Comparison of ENCODE assay signal across 1 cellular context in the genomic region with DNA sequence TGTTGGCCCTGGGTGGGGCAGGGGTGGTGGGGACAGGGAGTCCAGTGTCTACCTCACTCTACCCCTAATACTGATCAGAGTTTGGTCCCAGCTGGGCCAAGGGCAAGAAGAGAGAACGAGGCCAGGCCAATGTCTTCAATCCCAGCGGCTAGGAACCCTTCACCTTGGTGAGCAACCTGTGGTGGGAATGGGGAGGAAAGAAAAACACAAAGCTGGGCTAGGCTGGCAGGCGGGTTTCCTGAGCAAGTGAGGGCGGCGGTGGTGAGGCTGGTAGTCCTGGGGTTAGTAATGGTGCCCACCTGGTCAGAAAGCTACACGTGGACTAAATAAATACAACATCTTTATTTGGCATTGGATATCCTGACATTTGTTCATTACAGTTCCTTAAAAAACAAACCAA.
TF ChIP-seq lines count a peak whose summit lies in the region.

No MANE protein-coding gene starts in this region.

TF ChIP-seq in HepG2, 621 proteins besides CTCF, POLR2A, EP300 and RAD21:
- TF ChIP-seq ZNF484 (CRISPR knock-in tag; IDR thresholded peaks at IDR 0.05; ENCODE audit: borderline replicate concordance, low read depth) (no peak), ZC3H4 (CRISPR knock-in tag; IDR thresholded peaks at IDR 0.05; ENCODE audit: borderline replicate concordance) (no peak), FOSL1 (CRISPR knock-in tag; IDR thresholded peaks at IDR 0.05; ENCODE audit: borderline replicate concordance) (no peak), SMAD3 (CRISPR knock-in tag; IDR thresholded peaks at IDR 0.05) (no peak), XBP1 (CRISPR knock-in tag; IDR thresholded peaks at IDR 0.05) (no peak), SRSF4 (IDR thresholded peaks at IDR 0.05; ENCODE audit: low read depth, low read length, poor library complexity, severe bottlenecking) (no peak), ZNF549 (CRISPR knock-in tag; IDR thresholded peaks at IDR 0.05) (no peak), ZFP36 (IDR thresholded peaks at IDR 0.05; ENCODE audit: borderline replicate concordance, low read depth, low read length, partially characterized antibody) (no peak), POGZ (CRISPR knock-in tag; IDR thresholded peaks at IDR 0.05) (no peak), ZNF335 (CRISPR knock-in tag; IDR thresholded peaks at IDR 0.05) (no peak)
- TF ChIP-seq, protein P1, sequence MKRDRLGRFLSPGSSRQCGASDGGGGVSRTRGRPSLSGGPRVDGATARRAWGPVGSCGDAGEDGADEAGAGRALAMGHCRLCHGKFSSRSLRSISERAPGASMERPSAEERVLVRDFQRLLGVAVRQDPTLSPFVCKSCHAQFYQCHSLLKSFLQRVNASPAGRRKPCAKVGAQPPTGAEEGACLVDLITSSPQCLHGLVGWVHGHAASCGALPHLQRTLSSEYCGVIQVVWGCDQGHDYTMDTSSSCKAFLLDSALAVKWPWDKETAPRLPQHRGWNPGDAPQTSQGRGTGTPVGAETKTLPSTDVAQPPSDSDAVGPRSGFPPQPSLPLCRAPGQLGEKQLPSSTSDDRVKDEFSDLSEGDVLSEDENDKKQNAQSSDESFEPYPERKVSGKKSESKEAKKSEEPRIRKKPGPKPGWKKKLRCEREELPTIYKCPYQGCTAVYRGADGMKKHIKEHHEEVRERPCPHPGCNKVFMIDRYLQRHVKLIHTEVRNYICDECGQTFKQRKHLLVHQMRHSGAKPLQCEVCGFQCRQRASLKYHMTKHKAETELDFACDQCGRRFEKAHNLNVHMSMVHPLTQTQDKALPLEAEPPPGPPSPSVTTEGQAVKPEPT (CRISPR knock-in tag; IDR thresholded peaks at IDR 0.05; ENCODE audit: low read depth): no peak
